In the genomic region with DNA sequence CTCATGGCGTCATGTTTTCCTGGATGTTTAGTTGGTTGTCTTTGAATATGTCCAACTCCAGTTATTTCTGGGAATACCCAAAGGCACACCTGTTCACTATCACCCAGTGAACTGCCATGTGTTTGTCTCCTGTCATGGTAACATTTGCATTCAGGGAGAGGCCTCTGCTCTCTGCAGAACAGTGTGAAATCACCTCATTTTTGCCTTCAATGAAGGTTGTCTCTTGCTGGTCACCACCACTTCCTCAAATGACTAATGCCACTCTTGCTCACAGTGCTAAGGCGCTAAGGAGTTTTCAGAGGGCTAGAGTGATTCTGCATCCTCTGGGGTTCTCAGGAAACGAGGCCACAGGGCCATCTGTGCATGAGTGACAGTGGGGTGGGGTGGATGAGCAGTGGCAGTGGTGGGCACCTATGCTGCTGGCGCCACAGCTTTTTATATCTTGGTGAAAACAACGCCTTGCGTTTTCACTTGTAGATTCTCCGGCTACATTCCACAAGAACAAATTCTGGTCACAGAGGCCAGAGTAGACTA, we compare ENCODE assay signal across 8 cellular contexts.
DNase-seq lines count a peak whose midpoint lies in the region; ATAC-seq, FAIRE-seq and TF ChIP-seq lines count a peak whose summit lies in the region.

No MANE protein-coding gene starts in this region.

- CTCF ChIA-PET in PC-9 (lab: Charles Lee): no interaction called here

- DNase-seq in PC-9 (peak; percentile 26 to 66), activated T-helper 1 cell treated with Interleukin-2 at 50 U/mL for 16 hours (ENCODE audit: low read depth) (peak; percentile 43), keratinocyte (ENCODE audit: low read depth, low spot score) (peak; percentile 67), NCI-H1092 treated with DMSO at 0.1 percent for 48 hours (lab: John Stamatoyannopoulos, UW) (no peak), midbrain (lab: John Stamatoyannopoulos, UW) (no peak)
- peak; percentile 36 to 44 for DNase-seq in stimulated activated CD8-positive, alpha-beta memory T cell treated with anti-CD3 and anti-CD28 coated beads, Interleukin-4, amount 100 ng/mL, for 1 hour (ENCODE audit: low read depth in 2 of 2, low spot score in 1 of 2)

- H3K79me2 ChIP-seq in PC-9 (ENCODE audit: low read depth) (no peaks in the 10 kb centered on the region), keratinocyte (ENCODE audit: control insufficient read depth, insufficient read depth, low read length) (no peaks in the 10 kb centered on the region)

- peak; percentile 83 for ATAC-seq in GM18861 (IDR thresholded peaks at IDR 0.05; ENCODE audit: unreplicated experiment)
- peak; percentile 86 for ATAC-seq in HG02885 (IDR thresholded peaks at IDR 0.05; ENCODE audit: poor library complexity, unreplicated experiment)

- H3K27ac ChIP-seq in PC-9: no peak overlapping the region
- H3K27ac ChIP-seq in keratinocyte (ENCODE audit: control insufficient read depth, insufficient read depth, low read length): peak overlapping the region; percentile 98

- no peaks in the 10 kb centered on the region for H3K9me3 ChIP-seq in PC-9 (ENCODE audit: insufficient read depth, low read depth)
- H3K9me3 ChIP-seq in keratinocyte (ENCODE audit: control insufficient read depth, low read depth, low read length): no peaks in the 10 kb centered on the region

- BruUV-seq in PC-9 (replicated peaks; lab: Mats Ljungman, UMichigan): TSS peak; percentile 19

- H3K9me2 ChIP-seq in PC-9 (ENCODE audit: insufficient read depth): no peaks in the 10 kb centered on the region

- H3K4me2 ChIP-seq in PC-9 (no peak overlapping the region), keratinocyte (ENCODE audit: control insufficient read depth, extremely low read depth, insufficient read depth, low read depth, low read length) (peak overlapping the region; percentile 77)

- H3K4me1 ChIP-seq in PC-9 (replicated peaks; ENCODE audit: insufficient read depth): peaks cover 17% of the 10 kb centered on the region; the same call in 1 of the 2 replicates
- peaks cover 38% of the 10 kb centered on the region for H3K4me1 ChIP-seq in keratinocyte (ENCODE audit: control insufficient read depth, extremely low read depth, insufficient read depth, low read length)

- POLR2A ChIA-PET in PC-9 (lab: Charles Lee; ENCODE audit: unreplicated experiment): no interaction called here

- H3K36me3 ChIP-seq in PC-9 (ENCODE audit: low read depth) (no peaks in the 10 kb centered on the region), keratinocyte (ENCODE audit: control insufficient read depth in 2 of 2, extremely low read depth in 1 of 2, insufficient read depth in 2 of 2, low read length in 2 of 2) (no peaks in the 10 kb centered on the region)

- H3K27me3 ChIP-seq in PC-9 (ENCODE audit: insufficient read depth, low read depth) (no peaks in the 10 kb centered on the region), keratinocyte (ENCODE audit: control insufficient read depth, extremely low read depth, insufficient read depth, low read length) (no peaks in the 10 kb centered on the region)

- no peak overlapping the region for H2AFZ ChIP-seq in PC-9
- H2AFZ ChIP-seq in keratinocyte (ENCODE audit: control insufficient read depth, low read length): no peak overlapping the region

- H3K4me3 ChIP-seq in PC-9: no peak overlapping the region
- H3K4me3 ChIP-seq in keratinocyte (ENCODE audit: control insufficient read depth in 2 of 3, extremely low read depth in 1 of 3, insufficient read depth in 2 of 3, low read depth in 1 of 3, low read length in 3 of 3): peak overlapping the region in 2 of 3 experiments; percentile 26 to 31

- TF ChIP-seq CTCF in PC-9 (conservative IDR thresholded peaks at IDR 0.05) (no peak), keratinocyte (optimal IDR thresholded peaks at IDR 0.05 in 1 of 3, IDR thresholded peaks at IDR 0.05 in 1 of 3, conservative IDR thresholded peaks at IDR 0.05 in 1 of 3; ENCODE audit: extremely low read depth in 1 of 3, insufficient read depth in 2 of 3, low read length in 3 of 3) (no peak)

- H4K20me1 ChIP-seq in PC-9 (ENCODE audit: insufficient read depth) (no peaks in the 10 kb centered on the region), keratinocyte (ENCODE audit: control insufficient read depth, extremely low read depth, insufficient read depth, low read length) (no peaks in the 10 kb centered on the region)

- H3K9ac ChIP-seq in keratinocyte (ENCODE audit: control insufficient read depth, extremely low read depth, insufficient read depth, low read length): peak overlapping the region; percentile 84

- FAIRE-seq in keratinocyte (lab: Jason Lieb, UNC): peak; percentile 89

- dilution Hi-C loops in keratinocyte (cut with MboI; ENCODE audit: extremely low pct_ligation_motif_present, low sequenced_read_pairs): no loop called here

- H3K9me1 ChIP-seq in keratinocyte (ENCODE audit: control insufficient read depth, extremely low read depth, insufficient read depth, low read length): no peaks in the 10 kb centered on the region

- intact Hi-C loops in PC-9 (cut with micrococcal nuclease; ENCODE audit: unreplicated experiment): no loop called here

- H3F3A ChIP-seq in PC-9 (ENCODE audit: insufficient read depth, low read depth): 0 out of 2 replicates have a peak, but pooled peaks cover 4% of the 10 kb centered on the region

Comparison
In these comparisons a context has a peak if more than half of its experiments do, and no peak if none do; other contexts are left out.
1. DNase-seq: peak in PC-9 (2 of 2), activated T-helper 1 cell treated with Interleukin-2 at 50 U/mL for 16 hours (single experiment), keratinocyte (single experiment) and stimulated activated CD8-positive, alpha-beta memory T cell treated with anti-CD3 and anti-CD28 coated beads, Interleukin-4, amount 100 ng/mL, for 1 hour (2 of 2); none in NCI-H1092 treated with DMSO at 0.1 percent for 48 hours (single experiment) and midbrain (single experiment).